In the genomic region with DNA sequence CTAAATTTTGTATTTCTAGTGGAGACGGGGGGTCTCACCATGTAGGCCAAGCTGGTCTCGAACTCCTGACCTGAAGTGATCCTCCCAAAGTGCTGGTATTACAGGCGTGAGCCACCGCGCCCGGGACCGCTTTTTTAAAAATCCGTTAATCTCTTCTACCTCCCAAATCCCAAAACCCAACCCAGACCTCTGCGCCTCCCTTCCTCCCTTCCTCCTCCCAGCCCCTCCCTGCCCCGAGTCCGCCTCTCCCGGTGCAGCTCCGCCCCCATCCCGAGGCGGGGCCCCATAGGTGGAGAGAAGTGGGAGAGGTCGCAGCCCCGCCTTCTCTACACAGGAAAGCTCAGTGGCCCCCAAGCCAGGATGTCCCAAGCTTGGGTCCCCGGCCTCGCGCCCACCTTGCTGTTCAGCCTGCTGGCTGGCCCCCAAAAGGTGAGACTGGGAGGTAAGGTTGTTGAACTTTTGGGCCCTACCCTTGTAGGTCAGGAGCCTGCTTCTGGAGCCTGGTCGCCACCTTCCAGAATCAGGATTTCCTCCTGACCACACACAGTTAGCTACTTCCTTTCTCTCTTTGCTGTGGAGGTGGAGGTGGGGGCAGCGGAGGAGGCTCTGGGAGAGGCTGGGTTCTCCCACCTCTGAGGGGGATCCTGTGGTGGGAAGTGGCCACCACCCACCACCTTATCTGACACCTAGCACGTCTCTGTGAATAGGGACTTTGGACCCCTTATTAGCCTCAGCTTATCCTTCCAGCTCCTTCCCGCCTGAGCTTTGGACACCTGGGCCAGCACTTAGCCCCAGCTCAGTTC, we compare ENCODE assay signal across 8 cellular contexts. TPM values are rescaled to one million over a fixed set of nuclear protein-coding genes. Genes with fewer than 3 reads are reported as not detected.
DNase-seq lines count a peak whose midpoint lies in the region.

TMEM92 (plus strand) TSS at position 325 of the 803 bp plus-strand sequence; CDS start at position 361, 36 bp downstream.

- DNase-seq in NCI-H748 (lab: John Stamatoyannopoulos, UW; ENCODE audit: unreplicated experiment) (peak; percentile 10), NCI-H748 treated with DMSO at 0.1 percent for 48 hours (lab: John Stamatoyannopoulos, UW) (no peak), RPMI8226 (peak; percentile 32), glomerular visceral epithelial cell (ENCODE audit: extremely low spot score) (peak; percentile 81), HUDEP-2 (lab: John Stamatoyannopoulos, UW; ENCODE audit: unreplicated experiment in 76 of 76) (no peak), NCI-H1092 (lab: John Stamatoyannopoulos, UW) (no peak)
- no peak for DNase-seq in stimulated activated CD4-positive, alpha-beta T cell treated with anti-CD3 and anti-CD28 coated beads, Interleukin-4, amount 100 ng/mL, for 24 hours

- H3K4me1 ChIP-seq in skeletal muscle satellite cell (ENCODE audit: control insufficient read depth, insufficient read depth, low read length): peaks cover 68% of the 10 kb centered on the region

- H3K9me3 ChIP-seq in skeletal muscle satellite cell (replicated peaks; ENCODE audit: low read length): no peaks in the 10 kb centered on the region

- H3K36me3 ChIP-seq in skeletal muscle satellite cell (ENCODE audit: insufficient read depth, low read length): no peaks in the 10 kb centered on the region

- peak within 1 kb of the TSS; percentile 86 for H3K4me2 ChIP-seq in skeletal muscle satellite cell (ENCODE audit: low read length)

- peak within 1 kb of the TSS; percentile 69 for H3K4me3 ChIP-seq in skeletal muscle satellite cell (ENCODE audit: low read length)

- peak within 1 kb of the TSS; percentile 73 for H3K9ac ChIP-seq in skeletal muscle satellite cell (ENCODE audit: low read depth, low read length)

- no peaks in the 10 kb centered on the region for H3K27me3 ChIP-seq in skeletal muscle satellite cell (ENCODE audit: control insufficient read depth, insufficient read depth, low read length)

RNA-seq across cellular contexts. Expression of gene TMEM92, which starts in this region (rescaled TPM):
- 0.25 TPM in 1 of 2 replicates, not detected in the other for total RNA-seq in skeletal muscle satellite cell (2012; rRNA removed)

Comparison
In these comparisons a context has a peak if more than half of its experiments do, and no peak if none do; other contexts are left out.
1. DNase-seq: peak in NCI-H748 (single experiment), RPMI8226 (single experiment) and glomerular visceral epithelial cell (single experiment); none in NCI-H748 treated with DMSO at 0.1 percent for 48 hours (single experiment), HUDEP-2 (0 of 76), NCI-H1092 (single experiment) and stimulated activated CD4-positive, alpha-beta T cell treated with anti-CD3 and anti-CD28 coated beads, Interleukin-4, amount 100 ng/mL, for 24 hours (single experiment).